Comparison of ENCODE assay signal across 32 cellular contexts in the genomic region with DNA sequence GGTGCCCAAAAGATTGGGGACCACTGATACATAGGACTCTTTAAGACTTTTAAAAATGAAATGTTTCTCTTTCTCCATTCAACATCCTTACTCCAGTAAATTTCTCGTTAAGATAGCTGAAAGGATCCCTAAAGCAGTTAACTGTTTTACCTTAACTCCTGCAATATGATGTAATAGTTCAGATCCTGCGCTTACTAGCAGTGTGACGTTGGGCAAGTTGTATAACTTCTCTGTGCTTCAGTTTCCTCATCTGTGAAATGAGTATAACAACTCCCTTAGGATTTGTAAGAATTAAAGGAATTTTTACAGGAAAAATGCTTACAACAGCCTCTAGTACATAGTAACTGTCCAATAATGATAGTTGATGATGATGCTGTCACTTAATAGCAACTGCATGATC.
"Had no signal": no experiment of that assay in that cellular context is flagged by ENCODE, and none has a peak within 500 bp of the region (broad histone marks: within the 10 kb centered on the region; RNA-seq: fewer than 3 reads in every experiment).

No MANE protein-coding gene starts in this region.

- H3K9me3 ChIP-seq: adrenal gland, Peyer's patch, SJSA1, SK-N-SH had no signal

- H3K27ac Mint-ChIP-seq: activated B cell treated with CpG ODN at 0.5 μM for 24 hours; activated CD4-positive, alpha-beta memory T cell treated with anti-CD3 and anti-CD28 coated beads for 36 hours; activated naive CD4-positive, alpha-beta T cell treated with anti-CD3 and anti-CD28 coated beads for 36 hours; activated naive CD4-positive, alpha-beta T cell treated with anti-CD3 and anti-CD28 coated beads, Interleukin-2, amount 50 U/mL, for 72 hours; activated T-helper 1 cell treated with anti-CD3 and anti-CD28 coated beads, Interleukin-12 subunit alpha, Interleukin-12 subunit beta, Interleukin-2, Interleukin-4 antibody, amounts not matched to agents 30 ng/mL and 10 ng/mL and 1 ng/mL, durations not matched to agents 14 hours and 24 hours and 36 hours; T-cell; T-helper 17 cell had no signal

- H3K36me3 Mint-ChIP-seq: activated CD4-positive, alpha-beta memory T cell treated with anti-CD3 and anti-CD28 coated beads for 36 hours; activated naive CD4-positive, alpha-beta T cell treated with anti-CD3 and anti-CD28 coated beads, Interleukin-2, amount 50 U/mL, for 72 hours had no signal

- DNase-seq: activated B cell treated with CpG ODN at 0.5 μM for 24 hours; activated CD4-positive, alpha-beta memory T cell treated with anti-CD3 and anti-CD28 coated beads for 36 hours; activated CD4-positive, alpha-beta T cell treated with anti-CD3 and anti-CD28 coated beads for 4 hours; activated CD4-positive, alpha-beta T cell treated with anti-CD3 and anti-CD28 coated beads, Interleukin-2, amount 50 U/mL, for 1 hour; activated CD4-positive, CD25-positive, alpha-beta regulatory T cell treated with anti-CD3 and anti-CD28 coated beads, Interleukin-2, amount 50 U/mL, for 72 hours; activated CD8-positive, alpha-beta memory T cell treated with anti-CD3 and anti-CD28 coated beads, Interleukin-2, amount 50 U/mL, for 4 hours; activated gamma-delta T cell treated with Interleukin-2 at 50 U/mL for 16 hours; activated naive CD4-positive, alpha-beta T cell treated with anti-CD3 and anti-CD28 coated beads for 36 hours; activated T-cell treated with anti-CD3 and anti-CD28 coated beads for 4 hours; activated T-cell treated with anti-CD3 and anti-CD28 coated beads, Interleukin-2, amount 50 U/mL, for 4 hours; adrenal gland; cerebellar nuclear complex; NCI-H1105; NCI-H1417 treated with DMSO at 0.1 percent for 48 hours; NCI-H1694; NCI-H1930; NCI-H2081 treated with DMSO at 0.1 percent for 48 hours; NCI-H226; NCI-H446 treated with DMSO at 0.1 percent for 48 hours; NCI-H524 treated with DMSO at 0.1 percent for 48 hours; Peyer's patch; RPMI8226; SHP77 treated with DMSO at 0.1 percent for 48 hours; SK-N-SH; T-cell; T-helper 17 cell had no signal

- H3K9me3 Mint-ChIP-seq: activated B cell treated with CpG ODN at 0.5 μM for 24 hours; activated CD4-positive, alpha-beta memory T cell treated with anti-CD3 and anti-CD28 coated beads for 36 hours; activated naive CD4-positive, alpha-beta T cell treated with anti-CD3 and anti-CD28 coated beads for 36 hours; activated naive CD4-positive, alpha-beta T cell treated with anti-CD3 and anti-CD28 coated beads, Interleukin-2, amount 50 U/mL, for 72 hours; activated T-cell treated with anti-CD3 and anti-CD28 coated beads, Interleukin-2, amount 50 U/mL, for 4 hours; activated T-helper 1 cell treated with anti-CD3 and anti-CD28 coated beads, Interleukin-12 subunit alpha, Interleukin-12 subunit beta, Interleukin-2, Interleukin-4 antibody, amounts not matched to agents 30 ng/mL and 10 ng/mL and 1 ng/mL, durations not matched to agents 14 hours and 24 hours and 36 hours; brain; T-cell had no signal

- ATAC-seq: activated naive CD4-positive, alpha-beta T cell treated with anti-CD3 and anti-CD28 coated beads, Interleukin-2, amount 50 U/mL, for 72 hours; activated T-cell treated with anti-CD3 and anti-CD28 coated beads, Interleukin-2, amount 50 U/mL, for 4 hours; T-cell; T-helper 17 cell had no signal

- H3K9ac ChIP-seq: SK-N-SH had no signal

- H3K4me1 ChIP-seq: adrenal gland, Peyer's patch had no signal

- H3K27me3 Mint-ChIP-seq: activated B cell treated with CpG ODN at 0.5 μM for 24 hours; activated CD4-positive, alpha-beta memory T cell treated with anti-CD3 and anti-CD28 coated beads for 36 hours; brain; T-helper 17 cell had no signal

- H3K4me3 ChIP-seq: adrenal gland, Peyer's patch, SJSA1 had no signal

- FAIRE-seq: bronchial epithelial cell had no signal

- H3K27ac ChIP-seq: adrenal gland, Peyer's patch, SJSA1, VCaP had no signal

- H3K36me3 ChIP-seq: adrenal gland, Peyer's patch, SJSA1 had no signal

- H3K27me3 ChIP-seq: adrenal gland, Peyer's patch, SJSA1 had no signal

- H3K4me2 ChIP-seq: SK-N-SH had no signal

- H3K4me3 Mint-ChIP-seq: activated B cell treated with CpG ODN at 0.5 μM for 24 hours; activated CD4-positive, alpha-beta memory T cell treated with anti-CD3 and anti-CD28 coated beads for 36 hours; activated naive CD4-positive, alpha-beta T cell treated with anti-CD3 and anti-CD28 coated beads for 36 hours; activated T-cell treated with anti-CD3 and anti-CD28 coated beads, Interleukin-2, amount 50 U/mL, for 4 hours; activated T-helper 1 cell treated with anti-CD3 and anti-CD28 coated beads, Interleukin-12 subunit alpha, Interleukin-12 subunit beta, Interleukin-2, Interleukin-4 antibody, amounts not matched to agents 30 ng/mL and 10 ng/mL and 1 ng/mL, durations not matched to agents 14 hours and 24 hours and 36 hours; brain; T-cell; T-helper 17 cell had no signal

- H3K4me1 Mint-ChIP-seq: activated B cell treated with CpG ODN at 0.5 μM for 24 hours, T-cell had no signal
